In genomic region chr1:17437260-17438175, GRCh38 we compare ENCODE assay signal across 8 cellular contexts. TPM values are rescaled to one million over a fixed set of nuclear protein-coding genes. Genes with fewer than 3 reads are reported as not detected.
DNase-seq lines count a peak whose midpoint lies in the region; ATAC-seq, FAIRE-seq and TF ChIP-seq lines count a peak whose summit lies in the region.

No MANE protein-coding gene starts in this region.

- no peak for TF ChIP-seq CTCF in liver (IDR thresholded peaks at IDR 0.05; ENCODE audit: low read depth, low read length, missing input control)

- H3K9ac ChIP-seq in liver (ENCODE audit: low read depth in 1 of 2, low read length in 2 of 2), result peak overlapping the region; percentile 67 to 78

- peak overlapping the region; percentile 96 for H3K4me3 Mint-ChIP-seq in activated CD4-positive, alpha-beta T cell treated with anti-CD3 and anti-CD28 coated beads for 36 hours

- H3K36me3 Mint-ChIP-seq in activated CD4-positive, alpha-beta T cell treated with anti-CD3 and anti-CD28 coated beads for 36 hours (ENCODE audit: low read depth), result peaks cover 51% of the 10 kb centered on the region

- POLR2A ChIA-PET in activated CD4-positive, alpha-beta T cell treated with anti-CD3 and anti-CD28 coated beads for 36 hours (lab: Charles Lee), result no interaction called here

- DNase-seq in COLO829 (ENCODE audit: low spot score), result peak; percentile 42
- DNase-seq in activated CD4-positive, alpha-beta T cell treated with anti-CD3 and anti-CD28 coated beads for 36 hours, result peak; percentile 78
- DNase-seq in stimulated activated CD4-positive, alpha-beta T cell treated with anti-CD3 and anti-CD28 coated beads, TNF-alpha, amount 100 ng/mL, for 1 hour (ENCODE audit: low read depth in 3 of 3, low spot score in 1 of 3), result peak in 2 of 3 donors; percentile 18 to 47
- DNase-seq in RCC 7860 (ENCODE audit: low spot score), result no peak

- no peak for FAIRE-seq in RCC 7860 (lab: Jason Lieb, UNC)

- peak; percentile 21 for ATAC-seq in GM21367 (IDR thresholded peaks at IDR 0.05; ENCODE audit: unreplicated experiment)
- peak; percentile 41 for ATAC-seq in activated CD4-positive, alpha-beta T cell treated with anti-CD3 and anti-CD28 coated beads for 36 hours

- peaks cover 55% of the 10 kb centered on the region for H3K4me1 Mint-ChIP-seq in activated CD4-positive, alpha-beta T cell treated with anti-CD3 and anti-CD28 coated beads for 36 hours

- no peak for TF ChIP-seq RAD21 in liver (IDR thresholded peaks at IDR 0.05)

- intact Hi-C loops in activated CD4-positive, alpha-beta T cell treated with anti-CD3 and anti-CD28 coated beads for 36 hours (cut with DNase I, micrococcal nuclease), result loop anchor here in 1 of 2 experiments (1.0 to 10.0 kb wide), 9 partner anchors 383 to 1910 kb away; partner anchors contain the start of genes ATP13A2, DDI2, DNAJC16 and SDHB

- H3K9me3 ChIP-seq in KOPT-K1 (ENCODE audit: insufficient read depth, low read length, poor library complexity, severe bottlenecking) (no peaks in the 10 kb centered on the region), liver (ENCODE audit: control insufficient read depth in 4 of 4, low read length in 3 of 4) (no peaks in the 10 kb centered on the region)

- no peaks in the 10 kb centered on the region for H3K27me3 ChIP-seq in liver (ENCODE audit: control insufficient read depth in 4 of 4, insufficient read depth in 4 of 4, low read length in 3 of 4)

- H3K27me3 Mint-ChIP-seq in activated CD4-positive, alpha-beta T cell treated with anti-CD3 and anti-CD28 coated beads for 36 hours, result no peaks in the 10 kb centered on the region

- peak overlapping the region; percentile 87 for H3K27ac ChIP-seq in KOPT-K1 (ENCODE audit: low read depth, low read length, poor library complexity, severe bottlenecking)
- H3K27ac ChIP-seq in cingulate gyrus (ENCODE audit: low read depth, low read length), result peak overlapping the region; percentile 10
- peak overlapping the region; percentile 87 to 92 for H3K27ac ChIP-seq in liver (ENCODE audit: low read depth in 1 of 2, low read length in 2 of 2)

- no peaks in the 10 kb centered on the region for H3K9me3 Mint-ChIP-seq in activated CD4-positive, alpha-beta T cell treated with anti-CD3 and anti-CD28 coated beads for 36 hours (ENCODE audit: low read depth)

- CTCF ChIA-PET in activated CD4-positive, alpha-beta T cell treated with anti-CD3 and anti-CD28 coated beads for 36 hours (lab: Charles Lee), result interaction anchor here (1.0 kb wide), 1 partner anchor 17 kb away, joined by 3 read pairs; no protein-coding TSS in a partner anchor

- WGBS in liver, result 2% methylated on average over 103 of the region's 103 CpGs

- peaks cover 5 to 16% (median 11%) of the 10 kb centered on the region in 4 donors for H3K4me1 ChIP-seq in liver (ENCODE audit: control insufficient read depth in 4 of 4, insufficient read depth in 4 of 4, low read length in 3 of 4)

- peak overlapping the region; percentile 82 to 85 (median 83) for H3K4me3 ChIP-seq in liver (ENCODE audit: low read depth in 1 of 3, low read length in 3 of 3)

- peak overlapping the region; percentile 65 for H3K27ac Mint-ChIP-seq in activated CD4-positive, alpha-beta T cell treated with anti-CD3 and anti-CD28 coated beads for 36 hours

- H3K36me3 ChIP-seq in KOPT-K1 (ENCODE audit: insufficient read depth, low read length), result peaks cover 49% of the 10 kb centered on the region
- H3K36me3 ChIP-seq in liver (ENCODE audit: control insufficient read depth in 4 of 4, insufficient read depth in 3 of 4, low read depth in 1 of 4, low read length in 3 of 4), result peaks cover 0 to 2% (median 0%) of the 10 kb centered on the region in 4 donors

TF ChIP-seq in liver, 16 proteins besides CTCF, POLR2A, EP300 and RAD21:
- no peak for TF ChIP-seq FOXA1 (IDR thresholded peaks at IDR 0.05)
- TF ChIP-seq HNF4G (IDR thresholded peaks at IDR 0.05), result no peak
- no peak for TF ChIP-seq EGR1 (IDR thresholded peaks at IDR 0.05; ENCODE audit: low read depth in 2 of 2)
- no peak for TF ChIP-seq MAX (IDR thresholded peaks at IDR 0.05)
- TF ChIP-seq ATF3 (IDR thresholded peaks at IDR 0.05), result no peak

RNA-seq across cellular contexts. Expression of gene RCC2, which starts 2.0 kb away (rescaled TPM):
- 100 to 1,000 TPM; 107 to 120 TPM for total RNA-seq in activated CD4-positive, alpha-beta T cell treated with anti-CD3 and anti-CD28 coated beads for 36 hours
- total RNA-seq in liver, result 10 to 100 TPM in 1 of 2 donors, 1 to 10 TPM in 1; 8.6 to 36.7 TPM
- polyA plus RNA-seq in liver, result 1 to 10 TPM; 2.1 to 7.6 TPM

Comparison
In these comparisons a context has a peak if more than half of its experiments do, and no peak if none do; other contexts are left out.
1. H3K27ac ChIP-seq: peak in every context shown above with its lines; median percentile 90 in liver; 87 in KOPT-K1; 10 in cingulate gyrus.